16 cellular contexts compared by ENCODE assay signal in the genomic region with DNA sequence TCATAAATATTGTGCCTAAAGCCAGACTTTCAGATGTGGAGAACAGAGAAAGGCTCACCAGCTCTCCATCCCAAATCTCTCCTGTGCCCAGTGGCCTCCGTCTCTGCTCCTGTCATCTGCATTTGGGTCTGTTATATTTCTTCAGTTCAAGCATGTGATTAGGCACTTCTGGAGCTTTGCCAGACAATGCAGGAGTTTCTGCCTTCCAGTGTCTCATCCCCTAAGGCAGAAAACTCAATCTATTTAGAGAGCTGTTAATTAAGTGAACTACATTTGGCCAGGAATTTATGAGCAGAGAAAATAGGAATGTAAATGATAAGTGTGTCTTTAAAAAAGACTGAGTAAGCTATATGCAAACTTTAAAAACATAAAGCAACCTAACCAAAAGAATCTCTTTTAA.
DNase-seq lines count a peak whose midpoint lies in the region; ATAC-seq and TF ChIP-seq lines count a peak whose summit lies in the region.
"Had no signal": no experiment of that assay in that cellular context is flagged by ENCODE, and none has a peak within 500 bp of the region (broad histone marks: within the 10 kb centered on the region; RNA-seq: fewer than 3 reads in every experiment).

No MANE protein-coding gene starts in this region.

- H3K4me1 Mint-ChIP-seq in mesothelial cell of epicardium, result peaks cover 18% of the 10 kb centered on the region
- H3K4me1 Mint-ChIP-seq: GM23338; stimulated activated effector memory CD8-positive, alpha-beta T cell treated with anti-CD3 and anti-CD28 coated beads, Interleukin-12 subunit alpha, Interleukin-12 subunit beta, amount 100 ng/mL, for 72 hours had no signal

- no peak overlapping the region for H3K4me3 Mint-ChIP-seq in mesothelial cell of epicardium
- H3K4me3 Mint-ChIP-seq: effector memory CD8-positive, alpha-beta T cell; GM23338; stimulated activated effector memory CD8-positive, alpha-beta T cell treated with anti-CD3 and anti-CD28 coated beads, Interleukin-12 subunit alpha, Interleukin-12 subunit beta, amount 100 ng/mL, for 72 hours had no signal

- peaks cover 24% of the 10 kb centered on the region for H3K9me3 Mint-ChIP-seq in mesothelial cell of epicardium
- H3K9me3 Mint-ChIP-seq: effector memory CD8-positive, alpha-beta T cell; GM23338; stimulated activated effector memory CD8-positive, alpha-beta T cell treated with anti-CD3 and anti-CD28 coated beads, Interleukin-12 subunit alpha, Interleukin-12 subunit beta, amount 100 ng/mL, for 72 hours had no signal

- H3K27me3 Mint-ChIP-seq in mesothelial cell of epicardium (ENCODE audit: low read depth), result no peaks in the 10 kb centered on the region

- no peaks in the 10 kb centered on the region for H3K36me3 Mint-ChIP-seq in mesothelial cell of epicardium
- H3K36me3 Mint-ChIP-seq: stimulated activated effector memory CD8-positive, alpha-beta T cell treated with anti-CD3 and anti-CD28 coated beads, Interleukin-12 subunit alpha, Interleukin-12 subunit beta, amount 100 ng/mL, for 72 hours had no signal

- DNase-seq in NCI-H1436 (lab: John Stamatoyannopoulos, UW), result peak; percentile 10
- no peak for DNase-seq in NCI-H1436 treated with DMSO at 0.1 percent for 48 hours (lab: John Stamatoyannopoulos, UW)
- DNase-seq in NCI-H1105 (lab: John Stamatoyannopoulos, UW), result peak; percentile 58
- DNase-seq in astrocyte of the hippocampus (ENCODE audit: low read depth, low spot score), result peak; percentile 9
- DNase-seq in mesothelial cell of epicardium (ENCODE audit: low spot score in 2 of 2, unreplicated experiment in 2 of 2), result no peak
- DNase-seq in DMS153 treated with DMSO at 0.1 percent for 48 hours (lab: John Stamatoyannopoulos, UW; ENCODE audit: unreplicated experiment), result no peak
- DNase-seq in G401 (ENCODE audit: low spot score), result no peak
- DNase-seq: 8988T; effector memory CD8-positive, alpha-beta T cell; midbrain; NCI-H1930; stimulated activated CD4-positive, alpha-beta T cell treated with anti-CD3 and anti-CD28 coated beads, Interleukin-12 subunit alpha, Interleukin-12 subunit beta, amount 100 ng/mL, for 4 hours; testis had no signal

- no peak for TF ChIP-seq CTCF in mesothelial cell of epicardium (IDR thresholded peaks at IDR 0.05; ENCODE audit: unreplicated experiment)

- H3K27ac Mint-ChIP-seq in mesothelial cell of epicardium, result peak overlapping the region; percentile 68
- H3K27ac Mint-ChIP-seq: effector memory CD8-positive, alpha-beta T cell; GM23338; stimulated activated effector memory CD8-positive, alpha-beta T cell treated with anti-CD3 and anti-CD28 coated beads, Interleukin-12 subunit alpha, Interleukin-12 subunit beta, amount 100 ng/mL, for 72 hours had no signal

- in situ Hi-C loops in G401 (cut with HindIII; ENCODE audit: low sequenced_read_pairs), result no loop called here

- no peak for ATAC-seq in HG03460 (IDR thresholded peaks at IDR 0.05; ENCODE audit: unreplicated experiment)
- ATAC-seq: effector memory CD8-positive, alpha-beta T cell; GM23338; stimulated activated effector memory CD8-positive, alpha-beta T cell treated with anti-CD3 and anti-CD28 coated beads, Interleukin-12 subunit alpha, Interleukin-12 subunit beta, amount 100 ng/mL, for 72 hours had no signal

Comparison
In these comparisons a context has a peak if more than half of its experiments do, and no peak if none do; other contexts are left out.
1. DNase-seq: peak in NCI-H1436 (single experiment), NCI-H1105 (single experiment) and astrocyte of the hippocampus (single experiment); none in NCI-H1436 treated with DMSO at 0.1 percent for 48 hours (single experiment), mesothelial cell of epicardium (0 of 2), DMS153 treated with DMSO at 0.1 percent for 48 hours (single experiment) and G401 (single experiment).